Comparison of ENCODE assay signal across 14 cellular contexts in the genomic region with DNA sequence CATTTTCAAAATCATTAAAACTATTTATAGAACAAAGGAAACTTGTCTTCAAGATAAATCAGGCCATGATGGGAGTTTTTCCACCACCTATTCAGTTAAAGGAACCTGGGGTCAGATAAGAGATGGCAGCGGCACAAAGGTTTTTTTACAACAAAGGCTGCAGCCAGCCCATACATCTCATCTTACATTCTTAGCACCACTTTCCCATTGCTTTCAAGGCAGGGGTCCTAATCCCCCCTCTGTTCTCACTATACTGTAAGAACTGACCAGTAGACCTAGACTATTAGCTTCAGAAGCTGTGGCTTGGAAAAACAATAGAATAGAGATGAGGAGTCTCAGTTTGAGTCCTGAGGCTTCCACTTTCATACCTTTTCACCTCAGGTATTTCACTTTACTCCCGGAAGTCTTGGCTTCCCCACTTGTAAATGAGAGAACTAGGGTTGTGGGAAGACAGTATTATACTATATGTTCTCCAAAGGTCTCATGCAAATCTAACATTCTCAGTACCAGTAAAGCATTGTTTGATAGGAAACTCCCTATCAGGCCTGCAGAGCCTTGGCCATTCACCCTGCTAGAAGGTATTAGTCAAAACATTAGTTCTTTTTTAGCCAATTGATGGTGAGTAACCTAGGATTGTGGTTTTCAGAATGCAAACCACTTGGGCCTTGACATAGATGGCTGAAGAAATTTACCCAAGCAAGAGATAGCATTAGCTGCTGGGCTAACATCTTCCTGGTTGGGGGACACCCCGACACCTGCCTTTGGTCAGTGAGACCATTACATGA.
DNase-seq lines count a peak whose midpoint lies in the region; ATAC-seq and TF ChIP-seq lines count a peak whose summit lies in the region.
"Had no signal": no experiment of that assay in that cellular context is flagged by ENCODE, and none has a peak within 500 bp of the region (broad histone marks: within the 10 kb centered on the region; RNA-seq: fewer than 3 reads in every experiment).

No MANE protein-coding gene starts in this region.

- no peak overlapping the region for H2BK5ac ChIP-seq in mesenchymal stem cell (ENCODE audit: low read depth, low read length, poor library complexity, severe bottlenecking)

- H3K9me3 Mint-ChIP-seq in Calu3 (ENCODE audit: low read depth, unreplicated experiment) = peaks cover 10% of the 10 kb centered on the region
- H3K9me3 Mint-ChIP-seq: activated naive CD8-positive, alpha-beta T cell treated with anti-CD3 and anti-CD28 coated beads, Interleukin-2, amount 10 ng/mL, durations not matched to agents 7 days and 5 days had no signal

- intact Hi-C loops in left cardiac atrium (cut with DNase I) = no loop called here
- intact Hi-C loops in Calu3 (cut with micrococcal nuclease; ENCODE audit: unreplicated experiment) = no loop called here

- no peak overlapping the region for H3K4me3 Mint-ChIP-seq in Calu3 (ENCODE audit: low read depth, unreplicated experiment)
- H3K4me3 Mint-ChIP-seq: activated naive CD8-positive, alpha-beta T cell treated with anti-CD3 and anti-CD28 coated beads, Interleukin-2, amount 10 ng/mL, durations not matched to agents 7 days and 5 days had no signal

- no peaks in the 10 kb centered on the region for H3K36me3 Mint-ChIP-seq in Calu3 (ENCODE audit: insufficient read depth, unreplicated experiment)
- H3K36me3 Mint-ChIP-seq: activated naive CD8-positive, alpha-beta T cell treated with anti-CD3 and anti-CD28 coated beads, Interleukin-2, amount 10 ng/mL, durations not matched to agents 7 days and 5 days had no signal

- no peak overlapping the region for H3K27ac Mint-ChIP-seq in Calu3 (ENCODE audit: unreplicated experiment)
- H3K27ac Mint-ChIP-seq: activated naive CD8-positive, alpha-beta T cell treated with anti-CD3 and anti-CD28 coated beads, Interleukin-2, amount 10 ng/mL, durations not matched to agents 7 days and 5 days had no signal

- no peak overlapping the region for H2BK12ac ChIP-seq in mesenchymal stem cell (ENCODE audit: low read length in 2 of 2)

- CTCF ChIA-PET in Calu3 (lab: Charles Lee) = no interaction called here

- no peak overlapping the region for H2AFZ ChIP-seq in mesenchymal stem cell (ENCODE audit: low read depth, low read length)

- H3K36me3 ChIP-seq in mesenchymal stem cell (ENCODE audit: control insufficient read depth in 1 of 2, insufficient read depth in 2 of 2, low read depth in 1 of 2, low read length in 2 of 2) = no peaks in the 10 kb centered on the region
- H3K36me3 ChIP-seq: SJSA1 had no signal

- H3K18ac ChIP-seq in mesenchymal stem cell (ENCODE audit: low read depth in 1 of 2, low read length in 2 of 2) = no peak overlapping the region

- H3K27ac ChIP-seq in mesenchymal stem cell (ENCODE audit: low read length, poor library complexity, severe bottlenecking) = no peak overlapping the region
- H3K27ac ChIP-seq: SJSA1 had no signal

- BruUV-seq in Calu3 (replicated peaks; lab: Mats Ljungman, UMichigan) = no TSS peak

- H4K8ac ChIP-seq in mesenchymal stem cell (ENCODE audit: low read length) = no peak overlapping the region

- no peak overlapping the region for H3K14ac ChIP-seq in mesenchymal stem cell (ENCODE audit: low read length in 2 of 2)

- H3K4me2 ChIP-seq in mesenchymal stem cell (ENCODE audit: low read length, poor library complexity, severe bottlenecking) = no peak overlapping the region

- no peak overlapping the region for H3K4ac ChIP-seq in mesenchymal stem cell (ENCODE audit: low read depth in 1 of 2, low read length in 2 of 2)

- no peak for DNase-seq in left cardiac atrium
- no peak for DNase-seq in NCI-H774 (lab: John Stamatoyannopoulos, UW)
- no peak for DNase-seq in mesenchymal stem cell
- DNase-seq in Calu3 = no peak
- DNase-seq: ACHN; activated naive CD8-positive, alpha-beta T cell treated with anti-CD3 and anti-CD28 coated beads, Interleukin-2, amount 10 ng/mL, durations not matched to agents 7 days and 5 days; COR-L47; Kasumi-1; NCI-H2029 treated with DMSO at 0.1 percent for 48 hours had no signal

- 50% methylated on average over 1 of the region's 3 CpGs for WGBS in mesenchymal stem cell

- no peak overlapping the region for H3K23ac ChIP-seq in mesenchymal stem cell (ENCODE audit: low read length in 2 of 2)

- H3K4me1 Mint-ChIP-seq in Calu3 (ENCODE audit: low read depth, unreplicated experiment) = no peaks in the 10 kb centered on the region
- H3K4me1 Mint-ChIP-seq: activated naive CD8-positive, alpha-beta T cell treated with anti-CD3 and anti-CD28 coated beads, Interleukin-2, amount 10 ng/mL, durations not matched to agents 7 days and 5 days had no signal

- TF ChIP-seq CTCF in Calu3 (IDR thresholded peaks at IDR 0.05; ENCODE audit: unreplicated experiment) = no peak

- no peaks in the 10 kb centered on the region for H3K27me3 Mint-ChIP-seq in Calu3 (ENCODE audit: unreplicated experiment)
- H3K27me3 Mint-ChIP-seq: activated naive CD8-positive, alpha-beta T cell treated with anti-CD3 and anti-CD28 coated beads, Interleukin-2, amount 10 ng/mL, durations not matched to agents 7 days and 5 days had no signal

- H2BK15ac ChIP-seq in mesenchymal stem cell (ENCODE audit: low read depth, poor library complexity, severe bottlenecking) = no peak overlapping the region

- peak; percentile 76 for ATAC-seq in GM18498 (IDR thresholded peaks at IDR 0.05; ENCODE audit: unreplicated experiment)
- ATAC-seq in GM19395 (IDR thresholded peaks at IDR 0.05; ENCODE audit: unreplicated experiment) = peak; percentile 89
- peak; percentile 86 for ATAC-seq in HG02759 (IDR thresholded peaks at IDR 0.05; ENCODE audit: unreplicated experiment)
- ATAC-seq in HG03442 (IDR thresholded peaks at IDR 0.05; ENCODE audit: unreplicated experiment) = peak; percentile 88
- no peak for ATAC-seq in left cardiac atrium

- no peak overlapping the region for H3K9ac ChIP-seq in mesenchymal stem cell (ENCODE audit: low read length)

- no peak overlapping the region for H4K91ac ChIP-seq in mesenchymal stem cell (ENCODE audit: low read length)

- H3K79me1 ChIP-seq in mesenchymal stem cell (replicated peaks; ENCODE audit: low read length, poor library complexity, severe bottlenecking) = no peaks in the 10 kb centered on the region

- H3K4me3 ChIP-seq in mesenchymal stem cell (ENCODE audit: insufficient read depth in 1 of 2, low read depth in 1 of 2, low read length in 2 of 2) = no peak overlapping the region
- H3K4me3 ChIP-seq: SJSA1 had no signal

- no peaks in the 10 kb centered on the region for H3K4me1 ChIP-seq in mesenchymal stem cell (ENCODE audit: control insufficient read depth, insufficient read depth, low read depth, low read length)
- H3K4me1 ChIP-seq: SJSA1 had no signal

- H2AK5ac ChIP-seq in mesenchymal stem cell (ENCODE audit: low read length, severe bottlenecking) = no peak overlapping the region

- H3K9me3 ChIP-seq in mesenchymal stem cell (ENCODE audit: control insufficient read depth, low read length) = no peaks in the 10 kb centered on the region
- H3K9me3 ChIP-seq: SJSA1 had no signal

- peaks cover 0 to 10% of the 10 kb centered on the region in 2 experiments for H3K27me3 ChIP-seq in mesenchymal stem cell (ENCODE audit: control insufficient read depth in 1 of 2, insufficient read depth in 1 of 2, low read length in 2 of 2)
- H3K27me3 ChIP-seq: SJSA1 had no signal

- H2BK120ac ChIP-seq in mesenchymal stem cell (ENCODE audit: low read depth, low read length) = no peak overlapping the region

Comparison
In these comparisons a context has a peak if more than half of its experiments do, and no peak if none do; other contexts are left out.
1. ATAC-seq: peak in GM18498 (single experiment), GM19395 (single experiment), HG02759 (single experiment) and HG03442 (single experiment); none in left cardiac atrium (0 of 2).